Comparison of ENCODE assay signal across 27 cellular contexts in genomic region chr10:115950320-115950719, GRCh38.
DNase-seq lines count a peak whose midpoint lies in the region; ATAC-seq, FAIRE-seq and TF ChIP-seq lines count a peak whose summit lies in the region.
"Had no signal": no experiment of that assay in that cellular context is flagged by ENCODE, and none has a peak within 500 bp of the region (broad histone marks: within the 10 kb centered on the region; RNA-seq: fewer than 3 reads in every experiment).

No MANE protein-coding gene starts in this region.

- no peaks in the 10 kb centered on the region for H3K79me2 ChIP-seq in endothelial cell of umbilical vein (ENCODE audit: control insufficient read depth, insufficient read depth, low read length)

- no peaks in the 10 kb centered on the region for H3K36me3 Mint-ChIP-seq in nephron progenitor cell (ENCODE audit: low read depth)
- H3K36me3 Mint-ChIP-seq: activated naive CD4-positive, alpha-beta T cell treated with anti-CD3 and anti-CD28 coated beads, Interleukin-2, amount 10 ng/mL, durations not matched to agents 7 days and 5 days had no signal

- H3K27me3 ChIP-seq in endothelial cell of umbilical vein (ENCODE audit: control insufficient read depth in 2 of 2, insufficient read depth in 2 of 2, low read length in 2 of 2) (no peaks in the 10 kb centered on the region), MG63 (no peaks in the 10 kb centered on the region)
- H3K27me3 ChIP-seq: heart right ventricle, left lung, sigmoid colon, vagina had no signal

- no peak for FAIRE-seq in endothelial cell of umbilical vein (lab: Jason Lieb, UNC)

- no TSS peak for BruUV-seq in endothelial cell of umbilical vein (replicated peaks; lab: Mats Ljungman, UMichigan)

- H3K4me3 ChIP-seq in endothelial cell of umbilical vein (replicated peaks in 1 of 3; ENCODE audit: insufficient read depth in 1 of 3, low read depth in 1 of 3, low read length in 3 of 3) (no peak overlapping the region), MG63 (no peak overlapping the region)
- H3K4me3 ChIP-seq: heart right ventricle, left lung, sigmoid colon, vagina had no signal

- H3K9me1 ChIP-seq in endothelial cell of umbilical vein (replicated peaks; ENCODE audit: control insufficient read depth, extremely low read depth, insufficient read depth, low read length) = no peaks in the 10 kb centered on the region

- H2AFZ ChIP-seq in endothelial cell of umbilical vein (ENCODE audit: low read depth, low read length) = no peak overlapping the region

- no peaks in the 10 kb centered on the region for H3K9me3 Mint-ChIP-seq in nephron progenitor cell
- H3K9me3 Mint-ChIP-seq: activated naive CD4-positive, alpha-beta T cell treated with anti-CD3 and anti-CD28 coated beads, Interleukin-2, amount 10 ng/mL, durations not matched to agents 7 days and 5 days; activated T-cell treated with anti-CD3 and anti-CD28 coated beads, Interleukin-2, amount 50 U/mL, for 72 hours; CD4-positive, alpha-beta T cell; nephron had no signal

- intact Hi-C loops in endothelial cell of umbilical vein (cut with micrococcal nuclease) = loop anchor here (5.0 kb wide), 1 partner anchor 322 kb away; the partner anchor contains the start of gene GFRA1

- no peaks in the 10 kb centered on the region for H3K27me3 Mint-ChIP-seq in nephron progenitor cell (ENCODE audit: low read depth, poor library complexity)
- H3K27me3 Mint-ChIP-seq: activated naive CD4-positive, alpha-beta T cell treated with anti-CD3 and anti-CD28 coated beads, Interleukin-2, amount 10 ng/mL, durations not matched to agents 7 days and 5 days; CD4-positive, alpha-beta T cell had no signal

- H3K36me3 ChIP-seq in endothelial cell of umbilical vein (ENCODE audit: control insufficient read depth in 2 of 2, extremely low read depth in 1 of 2, insufficient read depth in 2 of 2, low read length in 2 of 2) (no peaks in the 10 kb centered on the region), MG63 (no peaks in the 10 kb centered on the region)
- H3K36me3 ChIP-seq: heart right ventricle, left lung, sigmoid colon, vagina had no signal

- peak; percentile 16 for DNase-seq in AG09319 (ENCODE audit: extremely low read depth, low read depth)
- peak; percentile 69 for DNase-seq in LHCN-M2 (ENCODE audit: low read depth)
- peak; percentile 45 for DNase-seq in endothelial cell of umbilical vein (ENCODE audit: low read depth, low spot score)
- no peak for DNase-seq in nephron progenitor cell
- no peak for DNase-seq in HUDEP-2 (lab: John Stamatoyannopoulos, UW; ENCODE audit: unreplicated experiment in 76 of 76)
- DNase-seq in MG63 = no peak
- DNase-seq in DMS153 (lab: John Stamatoyannopoulos, UW) = no peak
- DNase-seq: activated CD4-positive, alpha-beta T cell treated with anti-CD3 and anti-CD28 coated beads for 4 hours; activated naive CD4-positive, alpha-beta T cell treated with anti-CD3 and anti-CD28 coated beads, Interleukin-2, amount 10 ng/mL, durations not matched to agents 7 days and 5 days; activated T-cell treated with anti-CD3 and anti-CD28 coated beads, Interleukin-2, amount 50 U/mL, for 72 hours; CD4-positive, alpha-beta T cell; DMS 273 treated with DMSO at 0.1 percent for 48 hours; GDM1; HCEC 1CT; heart right ventricle; KBM-7; left lung; midbrain; NCI-H2029 treated with DMSO at 0.1 percent for 48 hours; NCI-H345; PC-3; posterior cingulate gyrus; SHP77; sigmoid colon had no signal

- peak overlapping the region; percentile 12 for H3K4me2 ChIP-seq in endothelial cell of umbilical vein (ENCODE audit: insufficient read depth, low read length)

- no peaks in the 10 kb centered on the region for H3K9me3 ChIP-seq in endothelial cell of umbilical vein (replicated peaks; ENCODE audit: control insufficient read depth, insufficient read depth, low read length)
- H3K9me3 ChIP-seq in MG63 = no peaks in the 10 kb centered on the region
- H3K9me3 ChIP-seq: heart right ventricle, left lung, sigmoid colon, vagina had no signal

- H3K4me1 Mint-ChIP-seq in nephron progenitor cell = peaks cover 52% of the 10 kb centered on the region
- H3K4me1 Mint-ChIP-seq: activated naive CD4-positive, alpha-beta T cell treated with anti-CD3 and anti-CD28 coated beads, Interleukin-2, amount 10 ng/mL, durations not matched to agents 7 days and 5 days had no signal

- peaks cover 24% of the 10 kb centered on the region for H3K4me1 ChIP-seq in endothelial cell of umbilical vein (ENCODE audit: control insufficient read depth, extremely low read depth, insufficient read depth, low read length)
- H3K4me1 ChIP-seq: left lung, vagina had no signal

- no peak overlapping the region for H3K27ac ChIP-seq in endothelial cell of umbilical vein (ENCODE audit: insufficient read depth, low read depth, low read length)
- H3K27ac ChIP-seq: heart right ventricle, left lung, sigmoid colon, vagina had no signal

- no peak for ATAC-seq in GM18519 (IDR thresholded peaks at IDR 0.05; ENCODE audit: low FRiP score, unreplicated experiment)
- ATAC-seq: activated T-cell treated with anti-CD3 and anti-CD28 coated beads, Interleukin-2, amount 50 U/mL, for 72 hours; left lung; PC-3 had no signal

- peak overlapping the region; percentile 22 for H3K27ac Mint-ChIP-seq in nephron progenitor cell
- H3K27ac Mint-ChIP-seq: activated naive CD4-positive, alpha-beta T cell treated with anti-CD3 and anti-CD28 coated beads, Interleukin-2, amount 10 ng/mL, durations not matched to agents 7 days and 5 days; activated T-cell treated with anti-CD3 and anti-CD28 coated beads, Interleukin-2, amount 50 U/mL, for 72 hours; CD4-positive, alpha-beta T cell had no signal

- dilution Hi-C loops in endothelial cell of umbilical vein (cut with MboI; ENCODE audit: extremely low pct_ligation_motif_present, low sequenced_read_pairs) = no loop called here

- POLR2A ChIA-PET in endothelial cell of umbilical vein (lab: Charles Lee) = no interaction called here

- TF ChIP-seq POLR2A in endothelial cell of umbilical vein (IDR thresholded peaks at IDR 0.05; ENCODE audit: low read depth, low read length) = no peak

- H3K4me3 Mint-ChIP-seq in nephron progenitor cell = no peak overlapping the region
- H3K4me3 Mint-ChIP-seq: activated naive CD4-positive, alpha-beta T cell treated with anti-CD3 and anti-CD28 coated beads, Interleukin-2, amount 10 ng/mL, durations not matched to agents 7 days and 5 days; activated T-cell treated with anti-CD3 and anti-CD28 coated beads, Interleukin-2, amount 50 U/mL, for 72 hours; CD4-positive, alpha-beta T cell; nephron had no signal

- CTCF ChIA-PET in endothelial cell of umbilical vein (lab: Charles Lee) = interaction anchor here (0.9 to 1.3 kb wide), 2 partner anchors 9 to 48 kb away, joined by 3 to 7 read pairs; no protein-coding TSS in a partner anchor

- H3K9ac ChIP-seq in endothelial cell of umbilical vein (replicated peaks; ENCODE audit: extremely low read depth, insufficient read depth, low read length) = no peak overlapping the region

- no peak for TF ChIP-seq CTCF in AG09319 (IDR thresholded peaks at IDR 0.05; ENCODE audit: low read depth, low read length)
- no peak for TF ChIP-seq CTCF in endothelial cell of umbilical vein (IDR thresholded peaks at IDR 0.05; ENCODE audit: extremely low read depth in 1 of 2, insufficient read depth in 1 of 2, low read depth in 1 of 2, low read length in 2 of 2)
- TF ChIP-seq CTCF in nephron progenitor cell (IDR thresholded peaks at IDR 0.05) = no peak

- H4K20me1 ChIP-seq in endothelial cell of umbilical vein (replicated peaks; ENCODE audit: control insufficient read depth, extremely low read depth, insufficient read depth, low read length) = no peaks in the 10 kb centered on the region

TF ChIP-seq in endothelial cell of umbilical vein, 7 proteins besides CTCF, POLR2A, EP300 and RAD21:
- no peak for TF ChIP-seq JUN (IDR thresholded peaks at IDR 0.05; ENCODE audit: borderline replicate concordance, insufficient read depth, insufficient read length, low read depth)

Comparison
In these comparisons a context has a peak if more than half of its experiments do, and no peak if none do; other contexts are left out.
1. DNase-seq: peak in AG09319 (single experiment), LHCN-M2 (single experiment) and endothelial cell of umbilical vein (single experiment); none in nephron progenitor cell (single experiment), HUDEP-2 (0 of 76), MG63 (single experiment) and DMS153 (single experiment).